In genomic region chr14:99057684-99058083, GRCh38 we compare ENCODE assay signal across 7 cellular contexts.
"Had no signal": no experiment of that assay in that cellular context is flagged by ENCODE, and none has a peak within 500 bp of the region (broad histone marks: within the 10 kb centered on the region; RNA-seq: fewer than 3 reads in every experiment).

No MANE protein-coding gene starts in this region.

- H3K27ac ChIP-seq: GM23248 had no signal

- DNase-seq: GM23248, GOT3, H7, HFFc6 had no signal

- ATAC-seq: HCT116, HepG2 had no signal

- H3K4me1 ChIP-seq: HAP-1 had no signal

- H2AFZ ChIP-seq: GM23248 had no signal

- H3K4me3 ChIP-seq: GM23248, HAP-1 had no signal

- H3K9ac ChIP-seq: GM23248 had no signal

- H3K36me3 ChIP-seq: HAP-1 had no signal

- H3K9me3 ChIP-seq: HAP-1 had no signal

- FAIRE-seq: HepG2 had no signal
